ENCODE assay signal across 1 cellular context in the genomic region with DNA sequence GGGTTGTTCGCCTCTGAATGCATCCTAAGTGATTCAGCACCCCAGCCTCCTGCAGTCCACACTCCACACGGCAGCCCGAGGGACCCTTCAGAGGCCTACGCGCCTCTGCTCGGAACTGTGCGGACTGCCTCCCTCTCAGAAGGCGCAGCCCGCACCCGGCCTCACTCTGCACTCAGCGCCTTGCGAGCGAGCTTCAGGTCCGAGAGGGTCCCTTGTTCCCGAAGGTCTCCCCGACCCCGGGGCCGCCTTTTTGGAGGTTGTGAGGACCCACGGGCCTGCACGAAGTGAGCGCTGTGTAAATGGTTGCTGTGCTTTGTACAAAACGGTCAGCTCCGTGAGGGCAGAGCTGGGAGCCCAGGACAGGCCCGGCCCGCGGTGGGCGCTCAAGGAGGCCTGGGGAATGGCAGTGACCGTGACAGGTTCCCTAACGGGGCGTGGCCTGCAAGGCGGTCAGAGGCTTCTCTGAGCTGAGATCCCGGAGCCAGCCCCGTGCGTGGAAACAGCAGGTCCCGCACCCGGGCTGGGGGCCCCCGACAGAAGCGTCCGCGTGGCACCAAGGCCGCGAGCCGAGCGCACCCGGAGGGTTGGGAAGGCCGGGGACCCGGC.
TF ChIP-seq lines count a peak whose summit lies in the region.

No MANE protein-coding gene starts in this region.

TF ChIP-seq in HepG2, 621 proteins besides CTCF, POLR2A, EP300 and RAD21:
- TF ChIP-seq XBP1 (CRISPR knock-in tag; IDR thresholded peaks at IDR 0.05), result no peak
- TF ChIP-seq HNRNPL (IDR thresholded peaks at IDR 0.05; ENCODE audit: low read depth, low read length), result no peak
- TF ChIP-seq, protein P1, sequence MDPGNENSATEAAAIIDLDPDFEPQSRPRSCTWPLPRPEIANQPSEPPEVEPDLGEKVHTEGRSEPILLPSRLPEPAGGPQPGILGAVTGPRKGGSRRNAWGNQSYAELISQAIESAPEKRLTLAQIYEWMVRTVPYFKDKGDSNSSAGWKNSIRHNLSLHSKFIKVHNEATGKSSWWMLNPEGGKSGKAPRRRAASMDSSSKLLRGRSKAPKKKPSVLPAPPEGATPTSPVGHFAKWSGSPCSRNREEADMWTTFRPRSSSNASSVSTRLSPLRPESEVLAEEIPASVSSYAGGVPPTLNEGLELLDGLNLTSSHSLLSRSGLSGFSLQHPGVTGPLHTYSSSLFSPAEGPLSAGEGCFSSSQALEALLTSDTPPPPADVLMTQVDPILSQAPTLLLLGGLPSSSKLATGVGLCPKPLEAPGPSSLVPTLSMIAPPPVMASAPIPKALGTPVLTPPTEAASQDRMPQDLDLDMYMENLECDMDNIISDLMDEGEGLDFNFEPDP (CRISPR knock-in tag; conservative IDR thresholded peaks at IDR 0.05), result no peak
- TF ChIP-seq ZFP36 (IDR thresholded peaks at IDR 0.05; ENCODE audit: borderline replicate concordance, low read depth, low read length, partially characterized antibody), result no peak
- TF ChIP-seq, protein P2, sequence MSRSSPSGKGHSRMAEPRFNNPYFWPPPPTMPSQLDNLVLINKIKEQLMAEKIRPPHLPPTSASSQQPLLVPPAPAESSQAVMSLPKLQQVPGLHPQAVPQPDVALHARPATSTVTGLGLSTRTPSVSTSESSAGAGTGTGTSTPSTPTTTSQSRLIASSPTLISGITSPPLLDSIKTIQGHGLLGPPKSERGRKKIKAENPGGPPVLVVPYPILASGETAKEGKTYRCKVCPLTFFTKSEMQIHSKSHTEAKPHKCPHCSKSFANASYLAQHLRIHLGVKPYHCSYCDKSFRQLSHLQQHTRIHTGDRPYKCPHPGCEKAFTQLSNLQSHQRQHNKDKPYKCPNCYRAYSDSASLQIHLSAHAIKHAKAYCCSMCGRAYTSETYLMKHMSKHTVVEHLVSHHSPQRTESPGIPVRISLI (CRISPR knock-in tag; IDR thresholded peaks at IDR 0.05; ENCODE audit: borderline replicate concordance), result no peak
- TF ChIP-seq ZSCAN25 (CRISPR knock-in tag; IDR thresholded peaks at IDR 0.05), result no peak
- no peak for TF ChIP-seq SP140L (CRISPR knock-in tag; IDR thresholded peaks at IDR 0.05; ENCODE audit: borderline replicate concordance)
- TF ChIP-seq ELF3 (CRISPR knock-in tag; IDR thresholded peaks at IDR 0.05), result no peak
- TF ChIP-seq NFE2L2 (IDR thresholded peaks at IDR 0.05; ENCODE audit: low read length), result no peak
- TF ChIP-seq ZNF703 (CRISPR knock-in tag; IDR thresholded peaks at IDR 0.05; ENCODE audit: borderline replicate concordance), result no peak
